Comparison of ENCODE assay signal across 8 cellular contexts in the genomic region with DNA sequence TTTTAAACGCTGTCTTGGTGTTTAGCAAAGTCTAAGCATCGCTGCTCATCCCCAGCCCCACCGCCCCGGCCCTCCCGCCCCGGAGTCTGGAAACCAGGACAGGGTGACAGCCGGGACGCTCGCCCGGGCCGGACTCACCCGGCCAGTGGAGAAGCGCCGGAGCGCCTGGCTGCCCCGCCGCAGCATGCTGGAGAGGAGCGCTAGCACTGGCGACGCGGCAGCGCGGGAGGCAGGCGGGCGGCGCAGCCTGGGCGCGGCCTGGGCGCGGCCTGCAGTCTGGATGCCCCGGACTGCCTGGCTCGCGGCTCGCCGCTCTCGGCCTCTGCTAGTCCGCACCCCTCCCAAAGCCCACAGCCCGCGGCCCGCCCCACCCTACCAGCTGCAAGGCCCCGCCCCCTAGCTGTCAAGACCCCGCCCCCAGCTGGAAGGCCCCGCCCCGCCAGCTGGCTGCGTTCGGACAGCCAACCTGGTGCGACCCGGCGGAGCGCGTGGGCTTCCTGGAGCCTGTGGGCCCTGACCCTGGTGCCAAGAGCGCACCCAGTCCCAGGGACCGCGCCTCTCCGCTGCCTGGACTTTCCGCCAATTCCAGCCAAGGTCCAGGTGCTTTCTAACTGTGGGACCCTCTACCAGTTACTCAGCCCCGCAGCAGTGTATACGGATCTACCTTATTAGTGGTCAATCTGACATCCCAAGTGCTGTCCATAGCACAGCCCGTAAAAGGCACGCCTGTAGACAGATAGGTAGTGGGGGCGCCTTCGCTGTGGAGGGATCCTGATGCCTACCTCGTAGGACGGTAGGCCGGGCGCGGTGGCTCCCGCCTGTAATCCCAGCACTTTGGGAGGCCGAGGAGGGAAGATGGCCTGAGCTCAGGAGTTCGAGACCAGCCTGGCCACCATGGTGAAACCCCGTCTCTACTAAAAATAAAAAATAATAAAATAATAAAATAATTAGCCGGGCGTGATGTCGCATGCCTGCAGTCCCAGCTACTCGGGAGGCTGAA. TPM values are rescaled to one million over a fixed set of nuclear protein-coding genes. Genes with fewer than 3 reads are reported as not detected.
DNase-seq lines count a peak whose midpoint lies in the region; ATAC-seq, FAIRE-seq and TF ChIP-seq lines count a peak whose summit lies in the region.

A gene (minus strand): TSS at position 208 of the 1,000 bp plus-strand sequence. CDS start 22 bp downstream, at position 186.

- H3K9me3 Mint-ChIP-seq in activated CD8-positive, alpha-beta memory T cell treated with anti-CD3 and anti-CD28 coated beads, Interleukin-2, amount 10 ng/mL, durations not matched to agents 7 days and 5 days (ENCODE audit: low read depth): no peaks in the 10 kb centered on the region

- H3K27ac ChIP-seq in GM23248 (peak within 1 kb of the TSS; percentile 83), endothelial cell of umbilical vein (ENCODE audit: insufficient read depth, low read depth, low read length) (no peak within 1 kb of the TSS), mesodermal cell (ENCODE audit: low read depth, low read length, severe bottlenecking) (no peak within 1 kb of the TSS)

- peaks cover 5% of the 10 kb centered on the region for H3K4me1 Mint-ChIP-seq in activated CD8-positive, alpha-beta memory T cell treated with anti-CD3 and anti-CD28 coated beads, Interleukin-2, amount 10 ng/mL, durations not matched to agents 7 days and 5 days

- DNase-seq in ELR (ENCODE audit: low read depth) (peak; percentile 86), GM23248 (peak; percentile 97), NCI-H2171 (lab: John Stamatoyannopoulos, UW) (peak; percentile 59), endothelial cell of umbilical vein (ENCODE audit: low read depth, low spot score) (peak; percentile 77), OCI-M1 (lab: John Stamatoyannopoulos, UW) (no peak)
- DNase-seq in activated CD8-positive, alpha-beta memory T cell treated with anti-CD3 and anti-CD28 coated beads, Interleukin-2, amount 10 ng/mL, durations not matched to agents 7 days and 5 days: peak; percentile 71
- DNase-seq in stimulated activated CD8-positive, alpha-beta memory T cell treated with anti-CD3 and anti-CD28 coated beads, Interleukin-2, amount 100 ng/mL, for 48 hours (ENCODE audit: low read depth in 2 of 2): peak; percentile 52 to 60

- H3K9me1 ChIP-seq in endothelial cell of umbilical vein (replicated peaks; ENCODE audit: control insufficient read depth, extremely low read depth, insufficient read depth, low read length): no peaks in the 10 kb centered on the region

- H3K36me3 Mint-ChIP-seq in activated CD8-positive, alpha-beta memory T cell treated with anti-CD3 and anti-CD28 coated beads, Interleukin-2, amount 10 ng/mL, durations not matched to agents 7 days and 5 days: no peaks in the 10 kb centered on the region

- peak within 1 kb of the TSS; percentile 73 for H3K4me3 Mint-ChIP-seq in activated CD8-positive, alpha-beta memory T cell treated with anti-CD3 and anti-CD28 coated beads, Interleukin-2, amount 10 ng/mL, durations not matched to agents 7 days and 5 days

- CTCF ChIA-PET in activated CD8-positive, alpha-beta memory T cell treated with anti-CD3 and anti-CD28 coated beads, Interleukin-2, amount 10 ng/mL, durations not matched to agents 7 days and 5 days (lab: Charles Lee): interaction anchor here (1.5 kb wide), 1 partner anchor 32 kb away, joined by 3 read pairs; no protein-coding TSS in a partner anchor
- CTCF ChIA-PET in endothelial cell of umbilical vein (lab: Charles Lee): interaction anchor here (0.9 to 2.0 kb wide), 4 partner anchors 14 to 703 kb away, joined by 4 to 8 read pairs (median 6); a partner anchor contains a TSS

- POLR2A ChIA-PET in endothelial cell of umbilical vein (lab: Charles Lee): interaction anchor here (0.7 kb wide), 1 partner anchor 286 kb away, joined by 6 read pairs; no protein-coding TSS in a partner anchor

- H3K79me2 ChIP-seq in GM23248 (ENCODE audit: insufficient read depth): peaks cover 45% of the 10 kb centered on the region
- no peaks in the 10 kb centered on the region for H3K79me2 ChIP-seq in endothelial cell of umbilical vein (ENCODE audit: control insufficient read depth, insufficient read depth, low read length)

- no peak for TF ChIP-seq POLR2A in endothelial cell of umbilical vein (IDR thresholded peaks at IDR 0.05; ENCODE audit: low read depth, low read length)

- H3K9me3 ChIP-seq in GM23248 (ENCODE audit: low read depth): no peaks in the 10 kb centered on the region
- no peaks in the 10 kb centered on the region for H3K9me3 ChIP-seq in endothelial cell of umbilical vein (replicated peaks; ENCODE audit: control insufficient read depth, insufficient read depth, low read length)
- H3K9me3 ChIP-seq in mesodermal cell (ENCODE audit: control insufficient read depth, low read length): no peaks in the 10 kb centered on the region

- peaks cover 9% of the 10 kb centered on the region; the same call in 1 of the 2 replicates for H3K36me3 ChIP-seq in GM23248 (ENCODE audit: low read depth)
- no peaks in the 10 kb centered on the region for H3K36me3 ChIP-seq in endothelial cell of umbilical vein (ENCODE audit: control insufficient read depth in 2 of 2, extremely low read depth in 1 of 2, insufficient read depth in 2 of 2, low read length in 2 of 2)
- no peaks in the 10 kb centered on the region for H3K36me3 ChIP-seq in mesodermal cell (ENCODE audit: control insufficient read depth, insufficient read depth, low read length)

- ATAC-seq in activated CD8-positive, alpha-beta memory T cell treated with anti-CD3 and anti-CD28 coated beads, Interleukin-2, amount 10 ng/mL, durations not matched to agents 7 days and 5 days: peak; percentile 97

- dilution Hi-C loops in endothelial cell of umbilical vein (cut with MboI; ENCODE audit: extremely low pct_ligation_motif_present, low sequenced_read_pairs): no loop called here

- intact Hi-C loops in endothelial cell of umbilical vein (cut with micrococcal nuclease): loop anchor here (2.0 kb wide), 1 partner anchor 22 kb away; a partner anchor contains a TSS

- in situ Hi-C loops in GM23248 (cut with MboI): no loop called here

- H2AFZ ChIP-seq in GM23248: peak within 1 kb of the TSS; percentile 63
- peak within 1 kb of the TSS; percentile 62 for H2AFZ ChIP-seq in endothelial cell of umbilical vein (ENCODE audit: low read depth, low read length)

- no peak for TF ChIP-seq CTCF in endothelial cell of umbilical vein (IDR thresholded peaks at IDR 0.05; ENCODE audit: extremely low read depth in 1 of 2, insufficient read depth in 1 of 2, low read depth in 1 of 2, low read length in 2 of 2)

- H3K4me1 ChIP-seq in GM23248 (ENCODE audit: insufficient read depth): peaks cover 35% of the 10 kb centered on the region
- peaks cover 6% of the 10 kb centered on the region for H3K4me1 ChIP-seq in endothelial cell of umbilical vein (ENCODE audit: control insufficient read depth, extremely low read depth, insufficient read depth, low read length)
- H3K4me1 ChIP-seq in mesodermal cell (ENCODE audit: control insufficient read depth, insufficient read depth, low read length, poor library complexity, severe bottlenecking): no peaks in the 10 kb centered on the region

- H3K9me2 ChIP-seq in GM23248 (ENCODE audit: insufficient read depth): no peaks in the 10 kb centered on the region

- no TSS peak for BruUV-seq in endothelial cell of umbilical vein (replicated peaks; lab: Mats Ljungman, UMichigan)

- peaks cover 7% of the 10 kb centered on the region; the same call in 1 of the 2 replicates for H3F3A ChIP-seq in GM23248 (ENCODE audit: insufficient read depth)

- H3K9ac ChIP-seq in GM23248 (peak within 1 kb of the TSS; percentile 95), endothelial cell of umbilical vein (replicated peaks; ENCODE audit: extremely low read depth, insufficient read depth, low read length) (peak within 1 kb of the TSS; percentile 7)

- H3K27ac Mint-ChIP-seq in activated CD8-positive, alpha-beta memory T cell treated with anti-CD3 and anti-CD28 coated beads, Interleukin-2, amount 10 ng/mL, durations not matched to agents 7 days and 5 days: peak within 1 kb of the TSS; percentile 11

- H3K4me3 ChIP-seq in GM23248 (peak within 1 kb of the TSS; percentile 83), endothelial cell of umbilical vein (replicated peaks in 1 of 3; ENCODE audit: insufficient read depth in 1 of 3, low read depth in 1 of 3, low read length in 3 of 3) (peak within 1 kb of the TSS; percentile 2 to 37 (median 21)), mesodermal cell (ENCODE audit: extremely low read depth, insufficient read depth, low read length, poor library complexity, severe bottlenecking) (peak within 1 kb of the TSS; percentile 45)

- FAIRE-seq in endothelial cell of umbilical vein (lab: Jason Lieb, UNC): peak; percentile 67

- whole genome bisulfite sequencing in GM23248 (ENCODE audit: low coverage in 1 of 2, low lambda C conversion rate in 2 of 2, missing lambda C conversion rate in 2 of 2), 2 experiments: 32 to 36% methylated on average over 43 to 54 of the region's 75 CpGs
- 31 to 35% methylated on average over 54 to 56 of the region's 75 CpGs for WGBS in mesodermal cell (ENCODE audit: insufficient coverage in 2 of 2), 2 experiments

- H3K27me3 ChIP-seq in GM23248 (replicated peaks; ENCODE audit: insufficient read depth) (no peaks in the 10 kb centered on the region), endothelial cell of umbilical vein (ENCODE audit: control insufficient read depth in 2 of 2, insufficient read depth in 2 of 2, low read length in 2 of 2) (peaks cover 0 to under 1% of the 10 kb centered on the region in 2 experiments)

- peaks cover 36% of the 10 kb centered on the region for H3K27me3 Mint-ChIP-seq in activated CD8-positive, alpha-beta memory T cell treated with anti-CD3 and anti-CD28 coated beads, Interleukin-2, amount 10 ng/mL, durations not matched to agents 7 days and 5 days

- H3K4me2 ChIP-seq in GM23248 (ENCODE audit: unreplicated experiment) (peak within 1 kb of the TSS; percentile 98), endothelial cell of umbilical vein (ENCODE audit: insufficient read depth, low read length) (peak within 1 kb of the TSS; percentile 58)

- H4K20me1 ChIP-seq in GM23248 (ENCODE audit: insufficient read depth) (0 out of 2 replicates have a peak, but pooled peaks cover 5% of the 10 kb centered on the region), endothelial cell of umbilical vein (replicated peaks; ENCODE audit: control insufficient read depth, extremely low read depth, insufficient read depth, low read length) (no peaks in the 10 kb centered on the region)

RNA-seq across cellular contexts. Expression of the gene that starts here (rescaled TPM):
- 50.9 and 83.0 TPM in 2 replicates for total RNA-seq in GM23248 (2014; rRNA removed; shearing (Covaris generic))
- 62.3 and 65.0 TPM in 2 replicates for polyA plus RNA-seq in GM23248 (2016; fragmentation: Nextera tagmentation; extraction: Ambion mirVana)
- 1 to 10 TPM in 1 of 2 experiments, under 1 TPM in 1; 0.70 to 1.3 TPM for total RNA-seq in activated CD8-positive, alpha-beta memory T cell treated with anti-CD3 and anti-CD28 coated beads, Interleukin-2, amount 10 ng/mL, durations not matched to agents 7 days and 5 days
- 2.2 and 2.5 TPM in 2 replicates for total RNA-seq in endothelial cell of umbilical vein
- 1.4 and 1.5 TPM in 2 replicates for polyA plus RNA-seq in endothelial cell of umbilical vein
- 1.2 and 1.3 TPM in 2 replicates for polyA plus RNA-seq in endothelial cell of umbilical vein (2011; cell fraction: cytosol; rRNA removed)
- 2.8 and 3.5 TPM in 2 replicates for polyA plus RNA-seq in endothelial cell of umbilical vein (2011; cell fraction: nucleus; rRNA removed)
- 0.98 and 1.1 TPM in 2 replicates for polyA plus RNA-seq in endothelial cell of umbilical vein (2012)
- polyA minus RNA-seq in endothelial cell of umbilical vein: 3.0 TPM in 2 replicates
- polyA minus RNA-seq in endothelial cell of umbilical vein (2011; cell fraction: cytosol; rRNA and poly(A)+ RNA removed): 0.10 TPM
- 2.2 and 3.3 TPM in 2 replicates for polyA minus RNA-seq in endothelial cell of umbilical vein (2011; cell fraction: nucleus; rRNA and poly(A)+ RNA removed)
- polyA plus RNA-seq in mesodermal cell (2013, experiment 1 of 2): 4.1 TPM
- 4.5 TPM for polyA plus RNA-seq in mesodermal cell (2013, experiment 2 of 2)

Comparison
In these comparisons a context has a peak if more than half of its experiments do, and no peak if none do; other contexts are left out.
1. RNA of the gene that starts here (total RNA-seq): 50.9 to 83.0 TPM in GM23248; 2.2 to 2.5 TPM in endothelial cell of umbilical vein and 0.70 to 1.3 TPM in activated CD8-positive, alpha-beta memory T cell treated with anti-CD3 and anti-CD28 coated beads, Interleukin-2, amount 10 ng/mL, durations not matched to agents 7 days and 5 days; every median in the first group is over 10 times any median in the second.
2. RNA of the gene that starts here (polyA plus RNA-seq): 62.3 to 65.0 TPM in GM23248; 0.98 to 3.5 TPM in endothelial cell of umbilical vein; every median in the first group is over 10 times any median in the second.
3. H3K4me3 ChIP-seq: peak in every context shown above with its lines; median percentile 83 in GM23248; 45 in mesodermal cell; 21 in endothelial cell of umbilical vein.